In the genomic region with DNA sequence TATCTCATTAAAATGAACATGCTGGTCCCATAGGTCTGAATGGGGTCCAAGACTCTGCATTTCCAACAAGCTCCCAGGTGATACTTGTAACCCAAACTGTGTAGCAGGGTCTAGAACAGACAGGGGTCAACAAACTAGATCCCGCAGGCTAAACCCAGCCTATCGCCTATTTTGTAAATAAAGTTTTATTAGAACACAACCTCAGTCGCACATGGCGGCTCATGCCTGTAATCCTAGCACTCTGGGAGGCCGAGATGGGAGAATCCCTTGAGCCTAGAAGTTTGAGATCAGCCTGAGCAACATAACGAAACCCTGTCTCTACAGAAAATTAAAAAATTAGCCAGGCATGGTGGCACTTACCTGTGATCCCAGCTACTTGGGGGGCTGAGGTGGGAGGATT, we compare ENCODE assay signal across 3 cellular contexts.
TF ChIP-seq lines count a peak whose summit lies in the region.

No MANE protein-coding gene starts in this region.

TF ChIP-seq in HepG2, 621 proteins besides CTCF, POLR2A, EP300 and RAD21:
- no peak for TF ChIP-seq ZFP36L2 (CRISPR knock-in tag; IDR thresholded peaks at IDR 0.05)
- TF ChIP-seq, protein P1, sequence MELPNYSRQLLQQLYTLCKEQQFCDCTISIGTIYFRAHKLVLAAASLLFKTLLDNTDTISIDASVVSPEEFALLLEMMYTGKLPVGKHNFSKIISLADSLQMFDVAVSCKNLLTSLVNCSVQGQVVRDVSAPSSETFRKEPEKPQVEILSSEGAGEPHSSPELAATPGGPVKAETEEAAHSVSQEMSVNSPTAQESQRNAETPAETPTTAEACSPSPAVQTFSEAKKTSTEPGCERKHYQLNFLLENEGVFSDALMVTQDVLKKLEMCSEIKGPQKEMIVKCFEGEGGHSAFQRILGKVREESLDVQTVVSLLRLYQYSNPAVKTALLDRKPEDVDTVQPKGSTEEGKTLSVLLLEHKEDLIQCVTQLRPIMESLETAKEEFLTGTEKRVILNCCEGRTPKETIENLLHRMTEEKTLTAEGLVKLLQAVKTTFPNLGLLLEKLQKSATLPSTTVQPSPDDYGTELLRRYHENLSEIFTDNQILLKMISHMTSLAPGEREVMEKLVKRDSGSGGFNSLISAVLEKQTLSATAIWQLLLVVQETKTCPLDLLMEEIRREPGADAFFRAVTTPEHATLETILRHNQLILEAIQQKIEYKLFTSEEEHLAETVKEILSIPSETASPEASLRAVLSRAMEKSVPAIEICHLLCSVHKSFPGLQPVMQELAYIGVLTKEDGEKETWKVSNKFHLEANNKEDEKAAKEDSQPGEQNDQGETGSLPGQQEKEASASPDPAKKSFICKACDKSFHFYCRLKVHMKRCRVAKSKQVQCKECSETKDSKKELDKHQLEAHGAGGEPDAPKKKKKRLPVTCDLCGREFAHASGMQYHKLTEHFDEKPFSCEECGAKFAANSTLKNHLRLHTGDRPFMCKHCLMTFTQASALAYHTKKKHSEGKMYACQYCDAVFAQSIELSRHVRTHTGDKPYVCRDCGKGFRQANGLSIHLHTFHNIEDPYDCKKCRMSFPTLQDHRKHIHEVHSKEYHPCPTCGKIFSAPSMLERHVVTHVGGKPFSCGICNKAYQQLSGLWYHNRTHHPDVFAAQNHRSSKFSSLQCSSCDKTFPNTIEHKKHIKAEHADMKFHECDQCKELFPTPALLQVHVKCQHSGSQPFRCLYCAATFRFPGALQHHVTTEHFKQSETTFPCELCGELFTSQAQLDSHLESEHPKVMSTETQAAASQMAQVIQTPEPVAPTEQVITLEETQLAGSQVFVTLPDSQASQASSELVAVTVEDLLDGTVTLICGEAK (IDR thresholded peaks at IDR 0.05): no peak
- TF ChIP-seq, protein P1 (CRISPR knock-in tag; IDR thresholded peaks at IDR 0.05): peak; percentile 71; the same call in 1 of the 2 replicates

TF ChIP-seq in GM12878, 131 proteins besides CTCF, POLR2A, EP300 and RAD21 (continues in another document):
- TF ChIP-seq, protein P2, sequence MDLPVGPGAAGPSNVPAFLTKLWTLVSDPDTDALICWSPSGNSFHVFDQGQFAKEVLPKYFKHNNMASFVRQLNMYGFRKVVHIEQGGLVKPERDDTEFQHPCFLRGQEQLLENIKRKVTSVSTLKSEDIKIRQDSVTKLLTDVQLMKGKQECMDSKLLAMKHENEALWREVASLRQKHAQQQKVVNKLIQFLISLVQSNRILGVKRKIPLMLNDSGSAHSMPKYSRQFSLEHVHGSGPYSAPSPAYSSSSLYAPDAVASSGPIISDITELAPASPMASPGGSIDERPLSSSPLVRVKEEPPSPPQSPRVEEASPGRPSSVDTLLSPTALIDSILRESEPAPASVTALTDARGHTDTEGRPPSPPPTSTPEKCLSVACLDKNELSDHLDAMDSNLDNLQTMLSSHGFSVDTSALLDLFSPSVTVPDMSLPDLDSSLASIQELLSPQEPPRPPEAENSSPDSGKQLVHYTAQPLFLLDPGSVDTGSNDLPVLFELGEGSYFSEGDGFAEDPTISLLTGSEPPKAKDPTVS (IDR thresholded peaks at IDR 0.05; ENCODE audit: low read depth, low read length): no peak
- TF ChIP-seq ZNF622 (IDR thresholded peaks at IDR 0.05): no peak
- TF ChIP-seq, protein P3, sequence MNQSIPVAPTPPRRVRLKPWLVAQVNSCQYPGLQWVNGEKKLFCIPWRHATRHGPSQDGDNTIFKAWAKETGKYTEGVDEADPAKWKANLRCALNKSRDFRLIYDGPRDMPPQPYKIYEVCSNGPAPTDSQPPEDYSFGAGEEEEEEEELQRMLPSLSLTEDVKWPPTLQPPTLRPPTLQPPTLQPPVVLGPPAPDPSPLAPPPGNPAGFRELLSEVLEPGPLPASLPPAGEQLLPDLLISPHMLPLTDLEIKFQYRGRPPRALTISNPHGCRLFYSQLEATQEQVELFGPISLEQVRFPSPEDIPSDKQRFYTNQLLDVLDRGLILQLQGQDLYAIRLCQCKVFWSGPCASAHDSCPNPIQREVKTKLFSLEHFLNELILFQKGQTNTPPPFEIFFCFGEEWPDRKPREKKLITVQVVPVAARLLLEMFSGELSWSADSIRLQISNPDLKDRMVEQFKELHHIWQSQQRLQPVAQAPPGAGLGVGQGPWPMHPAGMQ (IDR thresholded peaks at IDR 0.05; ENCODE audit: borderline replicate concordance): no peak
- TF ChIP-seq, protein P1 (IDR thresholded peaks at IDR 0.05; ENCODE audit: borderline replicate concordance): peak; percentile 44
- TF ChIP-seq, protein P4, sequence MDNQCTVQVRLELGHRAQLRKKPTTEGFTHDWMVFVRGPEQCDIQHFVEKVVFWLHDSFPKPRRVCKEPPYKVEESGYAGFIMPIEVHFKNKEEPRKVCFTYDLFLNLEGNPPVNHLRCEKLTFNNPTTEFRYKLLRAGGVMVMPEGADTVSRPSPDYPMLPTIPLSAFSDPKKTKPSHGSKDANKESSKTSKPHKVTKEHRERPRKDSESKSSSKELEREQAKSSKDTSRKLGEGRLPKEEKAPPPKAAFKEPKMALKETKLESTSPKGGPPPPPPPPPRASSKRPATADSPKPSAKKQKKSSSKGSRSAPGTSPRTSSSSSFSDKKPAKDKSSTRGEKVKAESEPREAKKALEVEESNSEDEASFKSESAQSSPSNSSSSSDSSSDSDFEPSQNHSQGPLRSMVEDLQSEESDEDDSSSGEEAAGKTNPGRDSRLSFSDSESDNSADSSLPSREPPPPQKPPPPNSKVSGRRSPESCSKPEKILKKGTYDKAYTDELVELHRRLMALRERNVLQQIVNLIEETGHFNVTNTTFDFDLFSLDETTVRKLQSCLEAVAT (IDR thresholded peaks at IDR 0.05): no peak
- no peak for TF ChIP-seq NFYA (IDR thresholded peaks at IDR 0.05; ENCODE audit: borderline replicate concordance, low read depth, low read length)

TF ChIP-seq in K562, 482 proteins besides CTCF, POLR2A, EP300 and RAD21:
- TF ChIP-seq, protein P1 (IDR thresholded peaks at IDR 0.05): peak; percentile 85
- TF ChIP-seq, protein P1 (CRISPR knock-in tag; IDR thresholded peaks at IDR 0.05): 0 out of 2 replicates have a peak, but pooled peaks have one; percentile 38
- no peak for TF ChIP-seq SPI1 (IDR thresholded peaks at IDR 0.05; ENCODE audit: borderline replicate concordance, low read depth, low read length)
